ENCODE assay signal across 18 cellular contexts in the genomic region with DNA sequence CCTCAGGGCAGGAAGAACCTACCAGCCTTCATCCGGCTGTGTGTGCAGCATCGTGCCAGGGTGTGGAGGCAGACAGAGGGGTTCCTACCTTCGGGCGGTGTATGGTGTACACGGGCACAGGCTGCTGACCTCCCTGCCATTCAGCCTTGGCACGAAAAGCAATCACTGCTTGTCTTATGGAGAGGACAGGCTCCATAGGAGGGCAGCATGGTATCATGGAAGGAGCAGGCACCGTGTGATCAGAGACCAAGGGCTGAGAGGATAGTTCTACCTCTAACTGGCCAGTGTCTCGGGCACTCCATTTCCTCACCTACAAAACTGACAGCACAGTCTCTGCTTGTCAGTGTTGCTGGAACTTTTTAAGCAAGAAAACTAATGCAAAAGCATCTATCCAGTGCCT.
"Had no signal": no experiment of that assay in that cellular context is flagged by ENCODE, and none has a peak within 500 bp of the region (broad histone marks: within the 10 kb centered on the region; RNA-seq: fewer than 3 reads in every experiment).

No MANE protein-coding gene starts in this region.

- H3K27me3 ChIP-seq: right lobe of liver, upper lobe of right lung had no signal

- H3K36me3 Mint-ChIP-seq: activated naive CD4-positive, alpha-beta T cell treated with anti-CD3 and anti-CD28 coated beads, Interleukin-2, amount 10 ng/mL, durations not matched to agents 7 days and 5 days had no signal

- H3K9me3 ChIP-seq: prostate gland, right lobe of liver, upper lobe of right lung had no signal

- H3K27ac ChIP-seq: prostate gland, right lobe of liver, upper lobe of right lung had no signal

- H3K9me3 Mint-ChIP-seq: activated CD4-positive, alpha-beta T cell treated with anti-CD3 and anti-CD28 coated beads, Interleukin-2, amount 10 ng/mL, durations not matched to agents 7 days and 5 days; activated naive CD4-positive, alpha-beta T cell treated with anti-CD3 and anti-CD28 coated beads, Interleukin-2, amount 10 ng/mL, durations not matched to agents 7 days and 5 days; activated naive CD8-positive, alpha-beta T cell treated with anti-CD3 and anti-CD28 coated beads, Interleukin-2, amount 50 U/mL, for 24 hours; effector memory CD8-positive, alpha-beta T cell; T-helper 1 cell treated with Interleukin-12 subunit alpha and Interleukin-12 subunit beta and Interleukin-4 antibody, amounts not matched to agents 30 μg/mL and 1 μg/mL, for 36 hours had no signal

- H3K36me3 ChIP-seq: prostate gland, right lobe of liver, upper lobe of right lung had no signal

- H3K4me1 ChIP-seq: prostate gland had no signal

- H3K4me1 Mint-ChIP-seq: activated CD4-positive, alpha-beta T cell treated with anti-CD3 and anti-CD28 coated beads, Interleukin-2, amount 10 ng/mL, durations not matched to agents 7 days and 5 days; activated naive CD4-positive, alpha-beta T cell treated with anti-CD3 and anti-CD28 coated beads, Interleukin-2, amount 10 ng/mL, durations not matched to agents 7 days and 5 days had no signal

- H3K4me3 ChIP-seq: prostate gland, right lobe of liver, smooth muscle cell, upper lobe of right lung had no signal

- H3K4me2 ChIP-seq: smooth muscle cell had no signal

- DNase-seq: activated CD4-positive, alpha-beta T cell treated with anti-CD3 and anti-CD28 coated beads, Interleukin-2, amount 10 ng/mL, durations not matched to agents 7 days and 5 days; activated CD8-positive, alpha-beta memory T cell treated with anti-CD3 and anti-CD28 coated beads, Interleukin-2, amount 50 U/mL, for 4 hours; activated effector memory CD4-positive, alpha-beta T cell treated with Interleukin-2 at 50 U/mL for 16 hours; activated naive CD4-positive, alpha-beta T cell treated with anti-CD3 and anti-CD28 coated beads, Interleukin-2, amount 10 ng/mL, durations not matched to agents 7 days and 5 days; activated naive CD8-positive, alpha-beta T cell treated with anti-CD3 and anti-CD28 coated beads, Interleukin-2, amount 50 U/mL, for 24 hours; activated T-cell treated with anti-CD3 and anti-CD28 coated beads, Interleukin-2, amount 50 U/mL, for 48 hours; dermis blood vessel endothelial cell; effector memory CD8-positive, alpha-beta T cell; islet precursor cell; mammary epithelial cell; right lobe of liver; stimulated activated CD4-positive, alpha-beta T cell treated with anti-CD3 and anti-CD28 coated beads, Interleukin-4, amount 100 ng/mL, for 1 hour; stimulated activated naive CD8-positive, alpha-beta T cell treated with anti-CD3 and anti-CD28 coated beads, Interleukin-15, amount 100 ng/mL, for 72 hours; upper lobe of right lung had no signal

- H3K27me3 Mint-ChIP-seq: activated CD4-positive, alpha-beta T cell treated with anti-CD3 and anti-CD28 coated beads, Interleukin-2, amount 10 ng/mL, durations not matched to agents 7 days and 5 days; activated naive CD4-positive, alpha-beta T cell treated with anti-CD3 and anti-CD28 coated beads, Interleukin-2, amount 10 ng/mL, durations not matched to agents 7 days and 5 days; activated naive CD8-positive, alpha-beta T cell treated with anti-CD3 and anti-CD28 coated beads, Interleukin-2, amount 50 U/mL, for 24 hours; effector memory CD8-positive, alpha-beta T cell; stimulated activated naive CD8-positive, alpha-beta T cell treated with anti-CD3 and anti-CD28 coated beads, Interleukin-15, amount 100 ng/mL, for 72 hours had no signal

- H3K27ac Mint-ChIP-seq: activated CD4-positive, alpha-beta T cell treated with anti-CD3 and anti-CD28 coated beads, Interleukin-2, amount 10 ng/mL, durations not matched to agents 7 days and 5 days; activated naive CD4-positive, alpha-beta T cell treated with anti-CD3 and anti-CD28 coated beads, Interleukin-2, amount 10 ng/mL, durations not matched to agents 7 days and 5 days; activated naive CD8-positive, alpha-beta T cell treated with anti-CD3 and anti-CD28 coated beads, Interleukin-2, amount 50 U/mL, for 24 hours; effector memory CD8-positive, alpha-beta T cell; stimulated activated naive CD8-positive, alpha-beta T cell treated with anti-CD3 and anti-CD28 coated beads, Interleukin-15, amount 100 ng/mL, for 72 hours; T-helper 1 cell treated with Interleukin-12 subunit alpha and Interleukin-12 subunit beta and Interleukin-4 antibody, amounts not matched to agents 30 μg/mL and 1 μg/mL, for 36 hours had no signal

- ATAC-seq: activated CD4-positive, CD25-positive, alpha-beta regulatory T cell treated with anti-CD3 and anti-CD28 coated beads, Interleukin-2, amount 50 U/mL, for 24 hours; activated naive CD8-positive, alpha-beta T cell treated with anti-CD3 and anti-CD28 coated beads, Interleukin-2, amount 50 U/mL, for 24 hours; effector memory CD8-positive, alpha-beta T cell; right lobe of liver; stimulated activated naive CD8-positive, alpha-beta T cell treated with anti-CD3 and anti-CD28 coated beads, Interleukin-15, amount 100 ng/mL, for 72 hours; upper lobe of right lung had no signal

- H3K4me3 Mint-ChIP-seq: activated CD4-positive, alpha-beta T cell treated with anti-CD3 and anti-CD28 coated beads, Interleukin-2, amount 10 ng/mL, durations not matched to agents 7 days and 5 days; activated naive CD4-positive, alpha-beta T cell treated with anti-CD3 and anti-CD28 coated beads, Interleukin-2, amount 10 ng/mL, durations not matched to agents 7 days and 5 days; activated naive CD8-positive, alpha-beta T cell treated with anti-CD3 and anti-CD28 coated beads, Interleukin-2, amount 50 U/mL, for 24 hours; effector memory CD8-positive, alpha-beta T cell; stimulated activated naive CD8-positive, alpha-beta T cell treated with anti-CD3 and anti-CD28 coated beads, Interleukin-15, amount 100 ng/mL, for 72 hours; T-helper 1 cell treated with Interleukin-12 subunit alpha and Interleukin-12 subunit beta and Interleukin-4 antibody, amounts not matched to agents 30 μg/mL and 1 μg/mL, for 36 hours had no signal
